Comparison of ENCODE assay signal across 26 cellular contexts in the genomic region with DNA sequence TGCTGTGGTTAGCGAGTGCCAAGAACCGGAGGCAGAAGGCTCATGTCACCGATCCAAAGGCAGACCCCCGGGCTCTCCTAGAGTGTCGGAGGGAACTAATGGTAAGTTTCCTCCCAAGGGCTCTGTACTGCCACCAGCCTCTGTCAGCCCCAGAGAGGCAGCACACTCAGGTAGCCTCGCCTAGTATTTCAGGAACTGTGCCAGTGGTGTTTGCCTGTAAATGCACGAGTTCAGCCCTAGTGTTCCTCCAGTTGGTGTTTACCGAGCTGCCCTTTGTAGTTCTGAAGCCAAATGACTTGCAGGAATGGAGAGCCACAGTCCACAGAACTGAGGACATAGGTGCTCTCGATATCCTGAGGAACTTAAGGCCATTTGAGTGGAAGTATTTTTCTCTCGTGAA.
A peak's percentile ranks its signal among the peaks of the same experiment; 100 is the strongest.
DNase-seq lines count a peak whose midpoint lies in the region; ATAC-seq and TF ChIP-seq lines count a peak whose summit lies in the region.
"Had no signal": no experiment of that assay in that cellular context is flagged by ENCODE, and none has a peak within 500 bp of the region (broad histone marks: within the 10 kb centered on the region; RNA-seq: fewer than 3 reads in every experiment).

No MANE protein-coding gene starts in this region.

- H3K4me2 ChIP-seq in OCI-LY1 (ENCODE audit: low read length) = peak overlapping the region; percentile 44; the same call in 1 of the 2 replicates
- H3K4me2 ChIP-seq: A549 had no signal

- H3K27me3 Mint-ChIP-seq in memory B cell = no peaks in the 10 kb centered on the region
- H3K27me3 Mint-ChIP-seq: naive thymus-derived CD8-positive, alpha-beta T cell had no signal

- H3K9me3 ChIP-seq in heart right ventricle (no peaks in the 10 kb centered on the region), OCI-LY1 (ENCODE audit: low read length) (no peaks in the 10 kb centered on the region)
- H3K9me3 ChIP-seq: A549, BE2C, Caco-2, HAP-1, ovary, uterus had no signal

- no peaks in the 10 kb centered on the region for H3K79me2 ChIP-seq in OCI-LY1 (ENCODE audit: insufficient read depth, low read length)

- H3K27ac ChIP-seq in heart right ventricle (peak overlapping the region in 8 of 10 donors; percentile 56 to 81 (median 73)), OCI-LY1 (ENCODE audit: low read depth, low read length, poor library complexity, severe bottlenecking) (peak overlapping the region; percentile 100), temporal lobe (ENCODE audit: low read depth, low read length) (peak overlapping the region; percentile 48), coronary artery (no peak overlapping the region)
- H3K27ac ChIP-seq: A549, uterus had no signal

- H2AFZ ChIP-seq in OCI-LY1 (ENCODE audit: low read length) = no peak overlapping the region

- peaks cover 25% of the 10 kb centered on the region for H3K36me3 Mint-ChIP-seq in memory B cell

- H3K9me2 ChIP-seq in OCI-LY1 (ENCODE audit: low read depth, low read length) = no peaks in the 10 kb centered on the region

- H3K27me3 ChIP-seq in heart right ventricle (no peaks in the 10 kb centered on the region), OCI-LY1 (ENCODE audit: insufficient read depth, low read length) (no peaks in the 10 kb centered on the region)
- H3K27me3 ChIP-seq: BE2C, ovary, uterus had no signal

- no peaks in the 10 kb centered on the region for H3K9me3 Mint-ChIP-seq in memory B cell
- H3K9me3 Mint-ChIP-seq: activated naive CD4-positive, alpha-beta T cell treated with anti-CD3 and anti-CD28 coated beads for 36 hours; naive thymus-derived CD8-positive, alpha-beta T cell had no signal

- WGBS in heart right ventricle, 2 donors = 82 to 83% methylated on average over 10 of the region's 10 CpGs

- no peak overlapping the region for H3K4me3 ChIP-seq in heart right ventricle
- H3K4me3 ChIP-seq in OCI-LY1 (ENCODE audit: low read depth, low read length, poor library complexity, severe bottlenecking) = no peak overlapping the region
- H3K4me3 ChIP-seq in coronary artery = no peak overlapping the region
- H3K4me3 ChIP-seq: A549, GM12878, HAP-1, ovary, uterus had no signal

- H3K4me1 Mint-ChIP-seq in memory B cell = peaks cover 22% of the 10 kb centered on the region

- no peaks in the 10 kb centered on the region for H3F3A ChIP-seq in OCI-LY1 (ENCODE audit: insufficient read depth, low read length)

- ATAC-seq in heart right ventricle = no peak
- no peak for ATAC-seq in left ventricle myocardium superior
- ATAC-seq in memory B cell (ENCODE audit: low read depth) = no peak
- ATAC-seq: A549; GM12878; naive thymus-derived CD8-positive, alpha-beta T cell had no signal

- intact Hi-C loops in heart right ventricle (cut with DNase I) (loop anchor here in 1 of 10 donors (5.0 kb wide), 1 partner anchor 34 kb away; no protein-coding TSS in a partner anchor), left ventricle myocardium superior (cut with micrococcal nuclease) (no loop called here)

- no peaks in the 10 kb centered on the region for H4K20me1 ChIP-seq in OCI-LY1 (ENCODE audit: insufficient read depth, low read length)

- peak overlapping the region; percentile 57; the same call in 1 of the 2 replicates for H3K9ac ChIP-seq in OCI-LY1 (ENCODE audit: low read length)

- H3K4me1 ChIP-seq in heart right ventricle (peaks cover 9 to 57% (median 23%) of the 10 kb centered on the region in 9 donors), OCI-LY1 (ENCODE audit: insufficient read depth, low read length, severe bottlenecking) (peaks cover 72% of the 10 kb centered on the region)
- H3K4me1 ChIP-seq: A549, Caco-2, HAP-1, uterus had no signal

- H3K36me3 ChIP-seq in heart right ventricle (peaks cover 0 to 100% (median 52%) of the 10 kb centered on the region in 9 donors), OCI-LY1 (ENCODE audit: insufficient read depth, low read length) (peaks cover 94% of the 10 kb centered on the region)
- H3K36me3 ChIP-seq: ovary, uterus had no signal

- DNase-seq in heart right ventricle = no peak
- no peak for DNase-seq in left ventricle myocardium superior
- no peak for DNase-seq in memory B cell (ENCODE audit: low spot score in 2 of 2)
- DNase-seq in 8988T = no peak
- no peak for DNase-seq in activated T-cell treated with anti-CD3 and anti-CD28 coated beads for 4 hours
- DNase-seq in coronary artery (ENCODE audit: low spot score) = no peak
- DNase-seq: activated CD4-positive, alpha-beta T cell treated with anti-CD3 and anti-CD28 coated beads for 4 hours; activated naive CD4-positive, alpha-beta T cell treated with anti-CD3 and anti-CD28 coated beads for 36 hours; activated T-cell treated with anti-CD3 and anti-CD28 coated beads, Interleukin-2, amount 50 U/mL, for 48 hours; BE2C; Caco-2; caudate nucleus; DND-41; glutamatergic neuron; naive thymus-derived CD8-positive, alpha-beta T cell; NCI-H1092; NCI-H187; NCI-H526; ovary; T-helper 2 cell; uterus had no signal

- H3K27ac Mint-ChIP-seq in memory B cell = peak overlapping the region; percentile 45
- H3K27ac Mint-ChIP-seq: activated naive CD4-positive, alpha-beta T cell treated with anti-CD3 and anti-CD28 coated beads for 36 hours had no signal

- TF ChIP-seq CTCF in heart right ventricle (IDR thresholded peaks at IDR 0.05) (no peak), OCI-LY1 (IDR thresholded peaks at IDR 0.05; ENCODE audit: low read length) (peak; percentile 16; the same call in 1 of the 2 replicates), coronary artery (IDR thresholded peaks at IDR 0.05) (no peak)

- no peak overlapping the region for H3K4me3 Mint-ChIP-seq in memory B cell
- H3K4me3 Mint-ChIP-seq: activated naive CD4-positive, alpha-beta T cell treated with anti-CD3 and anti-CD28 coated beads for 36 hours; naive thymus-derived CD8-positive, alpha-beta T cell had no signal

Comparison
In these comparisons a context has a peak if more than half of its experiments do, and no peak if none do; other contexts are left out.
1. H3K27ac ChIP-seq: peak in heart right ventricle (8 of 10), OCI-LY1 (single experiment) and temporal lobe (single experiment); none in coronary artery (0 of 2).